Comparison of ENCODE assay signal across 16 cellular contexts in genomic region chr17:65749479-65749878, GRCh38.
DNase-seq lines count a peak whose midpoint lies in the region; ATAC-seq and TF ChIP-seq lines count a peak whose summit lies in the region.
"Had no signal": no experiment of that assay in that cellular context is flagged by ENCODE, and none has a peak within 500 bp of the region (broad histone marks: within the 10 kb centered on the region; RNA-seq: fewer than 3 reads in every experiment).

No MANE protein-coding gene starts in this region.

- no peak overlapping the region for H3K27ac Mint-ChIP-seq in naive thymus-derived CD4-positive, alpha-beta T cell
- H3K27ac Mint-ChIP-seq: WTC11 had no signal

- H3K9me3 ChIP-seq in mammary epithelial cell (replicated peaks; ENCODE audit: insufficient read depth, low read length): no peaks in the 10 kb centered on the region
- no peaks in the 10 kb centered on the region for H3K9me3 ChIP-seq in MM.1S (replicated peaks; ENCODE audit: insufficient read depth, low read length)
- H3K9me3 ChIP-seq in naive thymus-derived CD4-positive, alpha-beta T cell (ENCODE audit: control insufficient read depth in 2 of 3, low read length in 3 of 3): no peaks in the 10 kb centered on the region
- H3K9me3 ChIP-seq: BE2C, left ventricle myocardium inferior had no signal

- H3K27me3 ChIP-seq in mammary epithelial cell (ENCODE audit: insufficient read depth, low read length) (no peaks in the 10 kb centered on the region), MM.1S (replicated peaks; ENCODE audit: insufficient read depth, low read length) (no peaks in the 10 kb centered on the region)
- no peaks in the 10 kb centered on the region for H3K27me3 ChIP-seq in naive thymus-derived CD4-positive, alpha-beta T cell (ENCODE audit: control insufficient read depth in 2 of 2, insufficient read depth in 2 of 2, low read length in 2 of 2)
- H3K27me3 ChIP-seq: BE2C had no signal

- peaks cover 0 to 4% (median 0%) of the 10 kb centered on the region in 5 donors for H3K36me3 Mint-ChIP-seq in naive thymus-derived CD4-positive, alpha-beta T cell
- H3K36me3 Mint-ChIP-seq: WTC11 had no signal

- no peaks in the 10 kb centered on the region for H3K36me3 ChIP-seq in mammary epithelial cell (ENCODE audit: insufficient read depth, low read length)
- H3K36me3 ChIP-seq in MM.1S (replicated peaks; ENCODE audit: insufficient read depth, low read length): no peaks in the 10 kb centered on the region
- H3K36me3 ChIP-seq in naive thymus-derived CD4-positive, alpha-beta T cell (ENCODE audit: control insufficient read depth in 2 of 3, insufficient read depth in 3 of 3, low read length in 3 of 3): no peaks in the 10 kb centered on the region
- H3K36me3 ChIP-seq: BE2C, left ventricle myocardium inferior had no signal

- dilution Hi-C loops in mammary epithelial cell (cut with HindIII; ENCODE audit: low sequenced_read_pairs): no loop called here

- H3K4me2 ChIP-seq in mammary epithelial cell (ENCODE audit: insufficient read depth, low read depth, low read length) (peak overlapping the region; percentile 45), MM.1S (ENCODE audit: low read depth, low read length) (no peak overlapping the region)

- peaks cover 10% of the 10 kb centered on the region for H3F3A ChIP-seq in MM.1S (ENCODE audit: insufficient read depth, low read length)

- H3K4me3 Mint-ChIP-seq in naive thymus-derived CD4-positive, alpha-beta T cell: no peak overlapping the region
- H3K4me3 Mint-ChIP-seq: WTC11 had no signal

- intact Hi-C loops in mammary epithelial cell (cut with micrococcal nuclease): no loop called here
- intact Hi-C loops in naive thymus-derived CD4-positive, alpha-beta T cell (cut with micrococcal nuclease): no loop called here

- TF ChIP-seq CTCF in mammary epithelial cell (conservative IDR thresholded peaks at IDR 0.05 in 1 of 2, IDR thresholded peaks at IDR 0.05 in 1 of 2; ENCODE audit: extremely low read depth in 1 of 2, insufficient read depth in 1 of 2, low read depth in 1 of 2, low read length in 2 of 2) (no peak), MM.1S (IDR thresholded peaks at IDR 0.05; ENCODE audit: low read length) (no peak)

- H3K9me3 Mint-ChIP-seq in naive thymus-derived CD4-positive, alpha-beta T cell: no peaks in the 10 kb centered on the region
- H3K9me3 Mint-ChIP-seq: WTC11 had no signal

- H3K4me3 ChIP-seq in mammary epithelial cell (replicated peaks in 1 of 3; ENCODE audit: insufficient read depth in 1 of 3, low read depth in 2 of 3, low read length in 3 of 3) (no peak overlapping the region), MM.1S (ENCODE audit: low read length) (no peak overlapping the region)
- no peak overlapping the region for H3K4me3 ChIP-seq in naive thymus-derived CD4-positive, alpha-beta T cell (ENCODE audit: low read length)
- H3K4me3 ChIP-seq: coronary artery, left ventricle myocardium inferior had no signal

- CTCF ChIA-PET in mammary epithelial cell (lab: Charles Lee; ENCODE audit: low non-redundant PET): no interaction called here
- CTCF ChIA-PET in naive thymus-derived CD4-positive, alpha-beta T cell (lab: Charles Lee): no interaction called here

- no peaks in the 10 kb centered on the region for H3K79me2 ChIP-seq in mammary epithelial cell (ENCODE audit: insufficient read depth, low read length)
- no peaks in the 10 kb centered on the region for H3K79me2 ChIP-seq in MM.1S (ENCODE audit: low read length)

- peaks cover 11% of the 10 kb centered on the region for H3K4me1 ChIP-seq in mammary epithelial cell (ENCODE audit: insufficient read depth, low read length)
- H3K4me1 ChIP-seq in MM.1S (ENCODE audit: low read length): peaks cover 23% of the 10 kb centered on the region
- peaks cover 5 to 20% of the 10 kb centered on the region in 2 donors for H3K4me1 ChIP-seq in naive thymus-derived CD4-positive, alpha-beta T cell (ENCODE audit: control insufficient read depth in 2 of 2, insufficient read depth in 2 of 2, low read length in 2 of 2)
- H3K4me1 ChIP-seq: BE2C had no signal

- H3K9ac ChIP-seq in mammary epithelial cell (ENCODE audit: insufficient read depth, low read length) (no peak overlapping the region), MM.1S (ENCODE audit: low read length) (no peak overlapping the region)

- in situ Hi-C loops in mammary epithelial cell (cut with MboI; ENCODE audit: low sequenced_read_pairs in 2 of 2): no loop called here

- BruUV-seq in mammary epithelial cell (replicated peaks; lab: Mats Ljungman, UMichigan): no TSS peak

- peaks cover 8 to 38% (median 31%) of the 10 kb centered on the region in 7 donors for H3K4me1 Mint-ChIP-seq in naive thymus-derived CD4-positive, alpha-beta T cell

- H4K20me1 ChIP-seq in mammary epithelial cell (ENCODE audit: insufficient read depth, low read length) (no peaks in the 10 kb centered on the region), MM.1S (ENCODE audit: insufficient read depth, low read length) (no peaks in the 10 kb centered on the region)

- 42% methylated on average over 2 of the region's 2 CpGs for WGBS in mammary epithelial cell (ENCODE audit: low coverage, missing lambda C conversion rate)

- DNase-seq in ELR (ENCODE audit: low read depth): peak; percentile 65
- peak; percentile 35 for DNase-seq in LoVo (ENCODE audit: low spot score)
- peak; percentile 84 for DNase-seq in mammary epithelial cell
- peak; percentile 34 for DNase-seq in kidney tubule cell (ENCODE audit: low spot score)
- no peak for DNase-seq in MM.1S
- DNase-seq in naive thymus-derived CD4-positive, alpha-beta T cell: no peak
- DNase-seq in T1000 (lab: John Stamatoyannopoulos, UW): no peak
- DNase-seq: anterior cingulate cortex, BE2C, left ventricle myocardium inferior, NCI-H2081 treated with DMSO at 0.1 percent for 48 hours, posterior cingulate gyrus had no signal

- POLR2A ChIA-PET in naive thymus-derived CD4-positive, alpha-beta T cell (lab: Charles Lee): interaction anchor here (0.5 to 1.5 kb wide), 2 partner anchors 9 to 448 kb away, joined by 3 read pairs; no protein-coding TSS in a partner anchor

- no peak for ATAC-seq in naive thymus-derived CD4-positive, alpha-beta T cell
- ATAC-seq in HG03175 (IDR thresholded peaks at IDR 0.05; ENCODE audit: unreplicated experiment): no peak
- ATAC-seq: Panc1, WTC11 had no signal

- H3K27ac ChIP-seq in mammary epithelial cell (ENCODE audit: insufficient read depth, low read depth, low read length) (no peak overlapping the region), MM.1S (ENCODE audit: low read length) (no peak overlapping the region)
- no peak overlapping the region for H3K27ac ChIP-seq in naive thymus-derived CD4-positive, alpha-beta T cell (ENCODE audit: low read depth, low read length)
- H3K27ac ChIP-seq: coronary artery, left ventricle myocardium inferior had no signal

- H3K27me3 Mint-ChIP-seq in naive thymus-derived CD4-positive, alpha-beta T cell: peaks cover 0 to 3% (median 0%) of the 10 kb centered on the region in 5 donors

- no peak overlapping the region for H2AFZ ChIP-seq in mammary epithelial cell (ENCODE audit: low read depth, low read length)
- H2AFZ ChIP-seq in MM.1S (ENCODE audit: low read length): no peak overlapping the region

- no peaks in the 10 kb centered on the region for H3K9me2 ChIP-seq in MM.1S (replicated peaks; ENCODE audit: insufficient read depth, low read length)

Comparison
In these comparisons a context has a peak if more than half of its experiments do, and no peak if none do; other contexts are left out.
1. DNase-seq: peak in ELR (single experiment), LoVo (single experiment), mammary epithelial cell (single experiment) and kidney tubule cell (single experiment); none in MM.1S (single experiment), naive thymus-derived CD4-positive, alpha-beta T cell (0 of 9) and T1000 (single experiment).